Comparison of ENCODE assay signal across 8 cellular contexts in the genomic region with DNA sequence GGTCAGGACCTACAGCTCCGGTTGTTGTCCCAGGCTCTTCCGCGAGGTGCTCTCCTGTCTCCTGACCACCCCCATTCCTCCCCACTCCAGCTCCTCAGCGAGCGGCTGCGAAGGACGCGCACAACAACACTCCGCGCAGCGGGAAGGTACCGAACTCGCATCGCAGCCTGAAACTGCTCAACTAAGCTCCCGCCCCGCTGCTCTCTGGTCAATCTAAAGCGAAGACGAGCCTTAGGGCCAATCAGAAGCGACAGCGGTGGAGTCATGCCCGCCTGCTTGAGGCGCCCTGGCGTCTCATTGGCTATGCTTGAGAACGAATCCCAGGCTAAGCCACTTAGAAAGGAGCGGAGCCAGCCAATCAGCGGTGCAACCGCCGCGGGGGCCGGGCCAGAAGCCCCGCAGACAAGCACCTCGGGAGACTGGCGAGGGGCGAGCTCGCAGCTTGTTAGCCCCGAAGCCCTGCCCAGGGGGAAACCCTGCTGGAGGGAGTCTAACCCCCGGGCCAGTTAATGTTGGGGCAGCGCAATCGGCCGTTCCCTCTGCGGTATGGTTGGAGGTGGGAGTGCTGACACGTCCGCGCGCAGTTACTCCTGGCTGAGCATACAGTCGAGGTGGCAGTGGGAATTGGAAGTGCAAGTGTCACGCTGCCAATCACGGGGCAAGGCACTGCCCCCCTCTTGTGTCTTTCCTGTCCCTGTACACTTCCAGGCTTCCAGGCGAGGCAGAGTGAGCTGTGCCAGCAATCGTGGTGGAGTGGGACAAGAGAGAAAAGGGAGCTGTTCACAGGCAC. TPM values are rescaled to one million over a fixed set of nuclear protein-coding genes. Genes with fewer than 3 reads are reported as not detected.
DNase-seq lines count a peak whose midpoint lies in the region; ATAC-seq and FAIRE-seq lines count a peak whose summit lies in the region.

No MANE protein-coding gene starts in this region.

- no peaks in the 10 kb centered on the region for H3K9me3 ChIP-seq in mesodermal cell (ENCODE audit: control insufficient read depth, low read length)

- H3K4me1 ChIP-seq in mesodermal cell (ENCODE audit: control insufficient read depth, insufficient read depth, low read length, poor library complexity, severe bottlenecking): no peaks in the 10 kb centered on the region

- ATAC-seq in GM19468 (IDR thresholded peaks at IDR 0.05; ENCODE audit: extremely low read depth, unreplicated experiment): peak; percentile 85

- no peaks in the 10 kb centered on the region for H3K36me3 ChIP-seq in mesodermal cell (ENCODE audit: control insufficient read depth, insufficient read depth, low read length)

- FAIRE-seq in endometrium (lab: Jason Lieb, UNC): peak; percentile 95

- no peak overlapping the region for H3K27ac ChIP-seq in mesodermal cell (ENCODE audit: low read depth, low read length, severe bottlenecking)

- H3K4me3 ChIP-seq in mesodermal cell (ENCODE audit: extremely low read depth, insufficient read depth, low read length, poor library complexity, severe bottlenecking): peak overlapping the region; percentile 41

- 1 to 2% methylated on average over 41 to 46 of the region's 50 CpGs for WGBS in mesodermal cell (ENCODE audit: insufficient coverage in 2 of 2), 2 experiments

- DNase-seq in CMK (ENCODE audit: low read depth): peak; percentile 93
- DNase-seq in HS-27A (ENCODE audit: low read depth): peak; percentile 47
- peak; percentile 57 for DNase-seq in NK-92 (lab: John Stamatoyannopoulos, UW; ENCODE audit: unreplicated experiment)
- DNase-seq in activated CD8-positive, alpha-beta memory T cell treated with anti-CD3 and anti-CD28 coated beads for 48 hours (ENCODE audit: low read depth in 2 of 3, low spot score in 2 of 3): peak; percentile 64 to 83 (median 83)
- peak; percentile 75 for DNase-seq in stimulated activated CD8-positive, alpha-beta memory T cell treated with anti-CD3 and anti-CD28 coated beads, Interleukin-15, amount 100 ng/mL, for 24 hours (ENCODE audit: low read depth)

RNA-seq across cellular contexts. Expression of a gene that starts 1.9 kb away (rescaled TPM):
- not detected for polyA plus RNA-seq in mesodermal cell (2013, experiment 1 of 2)
- not detected for polyA plus RNA-seq in mesodermal cell (2013, experiment 2 of 2)

RNA-seq across cellular contexts. Expression of a gene that starts 15.4 kb away (rescaled TPM):
- 28.8 TPM for polyA plus RNA-seq in mesodermal cell (2013, experiment 1 of 2)
- polyA plus RNA-seq in mesodermal cell (2013, experiment 2 of 2): 23.7 TPM

RNA-seq across cellular contexts. Expression of a gene that starts 36.1 kb away (rescaled TPM):
- 0.22 TPM for polyA plus RNA-seq in mesodermal cell (2013, experiment 1 of 2)
- not detected for polyA plus RNA-seq in mesodermal cell (2013, experiment 2 of 2)

RNA-seq across cellular contexts. Expression of a gene that starts 39.8 kb away (rescaled TPM):
- polyA plus RNA-seq in mesodermal cell (2013, experiment 1 of 2): 5.1 TPM
- 3.1 TPM for polyA plus RNA-seq in mesodermal cell (2013, experiment 2 of 2)

RNA-seq across cellular contexts. Expression of a gene that starts 42.8 kb away (rescaled TPM):
- 10.6 TPM for polyA plus RNA-seq in mesodermal cell (2013, experiment 1 of 2)
- 12.3 TPM for polyA plus RNA-seq in mesodermal cell (2013, experiment 2 of 2)
